In genomic region chr17:17495448-17496188, GRCh38 we compare ENCODE assay signal across 8 cellular contexts. TPM values are rescaled to one million over a fixed set of nuclear protein-coding genes. Genes with fewer than 3 reads are reported as not detected.
DNase-seq lines count a peak whose midpoint lies in the region; ATAC-seq and TF ChIP-seq lines count a peak whose summit lies in the region.

No MANE protein-coding gene starts in this region.

- DNase-seq in SK-N-MC (ENCODE audit: low read depth, low spot score) (no peak), dorsolateral prefrontal cortex (peak in 4 of 10 donors; percentile 14 to 49 (median 28)), lung microvascular endothelial cell (ENCODE audit: low read depth in 2 of 2) (peak; percentile 46 to 53), substantia nigra (lab: John Stamatoyannopoulos, UW) (peak in 6 of 49 donors; percentile 22 to 60 (median 47)), KBM-7 (no peak), SKM-1 (lab: John Stamatoyannopoulos, UW; ENCODE audit: unreplicated experiment) (no peak)

- in situ Hi-C loops in KBM-7 (cut with MboI; ENCODE audit: low pct_unique_long_range_greater_than_20kb, low sequenced_read_pairs): no loop called here

- H3K9ac ChIP-seq in SK-N-MC (ENCODE audit: insufficient read length): peak overlapping the region; percentile 20

- H3K27ac ChIP-seq in SK-N-MC: no peak overlapping the region
- peak overlapping the region in 57 of 59 donors; percentile 50 to 97 (median 89) for H3K27ac ChIP-seq in dorsolateral prefrontal cortex
- H3K27ac ChIP-seq in substantia nigra (ENCODE audit: low read depth, low read length, poor library complexity, severe bottlenecking): peak overlapping the region; percentile 72

- ATAC-seq in GM19023 (IDR thresholded peaks at IDR 0.05; ENCODE audit: unreplicated experiment): peak; percentile 8
- ATAC-seq in GM18858 (IDR thresholded peaks at IDR 0.05; ENCODE audit: unreplicated experiment): no peak

- TF ChIP-seq CTCF in dorsolateral prefrontal cortex (IDR thresholded peaks at IDR 0.05 in 54 of 56, conservative IDR thresholded peaks at IDR 0.05 in 2 of 56; ENCODE audit: low read depth in 1 of 56, partially characterized antibody in 56 of 56): no peak

- H3K36me3 ChIP-seq in SK-N-MC (ENCODE audit: insufficient read depth, low read length): no peaks in the 10 kb centered on the region; the same call in 1 of the 2 replicates

- intact Hi-C loops in dorsolateral prefrontal cortex (cut with DNase I): loop anchor here (1.0 to 5.0 kb wide), 10 partner anchors 73 to 147 kb away; partner anchors contain the start of gene PEMT (in 2 of the 2)

- H3K4me3 ChIP-seq in SK-N-MC (peak overlapping the region; percentile 86), dorsolateral prefrontal cortex (peak overlapping the region; percentile 55 to 88 (median 74))

- H3K9me3 ChIP-seq in SK-N-MC (ENCODE audit: low read depth, low read length): no peaks in the 10 kb centered on the region

- no peaks in the 10 kb centered on the region for H3K27me3 ChIP-seq in dorsolateral prefrontal cortex

RNA-seq across cellular contexts. Expression of gene RASD1, which starts 0.6 kb away (rescaled TPM):
- total RNA-seq in dorsolateral prefrontal cortex: 100 to 1,000 TPM in 102 of 120 experiments, 10 to 100 TPM in 18; 40.4 to 251 (median 136) TPM
- 2.6 and 3.8 TPM in 2 replicates for total RNA-seq in lung microvascular endothelial cell

RNA-seq across cellular contexts. Expression of gene MED9, which starts 18.8 kb away (rescaled TPM):
- 10 to 100 TPM; 19.4 to 47.3 (median 33.7) TPM for total RNA-seq in dorsolateral prefrontal cortex
- total RNA-seq in lung microvascular endothelial cell: 6.8 and 8.3 TPM in 2 replicates

Comparison
In these comparisons a context has a peak if more than half of its experiments do, and no peak if none do; other contexts are left out.
1. DNase-seq: peak in lung microvascular endothelial cell (2 of 2); none in SK-N-MC (single experiment), KBM-7 (single experiment) and SKM-1 (single experiment).